Comparison of ENCODE assay signal across 1 cellular context in the genomic region with DNA sequence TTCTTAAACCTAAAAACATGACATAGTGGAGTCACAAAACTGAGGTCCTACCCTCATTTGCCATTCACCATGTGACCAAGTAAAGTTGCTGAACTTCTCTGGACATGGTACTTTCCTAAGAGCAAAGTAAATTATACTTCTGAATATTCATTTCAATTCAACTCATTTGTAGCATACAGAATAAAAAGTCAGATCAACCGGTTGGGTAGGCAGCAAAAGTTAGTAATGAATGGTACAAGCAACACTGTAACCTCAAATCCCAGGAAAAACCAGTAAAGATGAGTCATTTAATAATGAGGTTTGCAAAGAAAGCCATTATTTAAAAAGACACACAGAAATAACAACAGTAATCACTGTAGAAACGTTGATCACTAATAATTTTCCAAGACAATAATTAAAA.
TF ChIP-seq lines count a peak whose summit lies in the region.

No MANE protein-coding gene starts in this region.

TF ChIP-seq in IMR-90, 13 proteins besides CTCF, POLR2A, EP300 and RAD21:
- TF ChIP-seq, protein P1, sequence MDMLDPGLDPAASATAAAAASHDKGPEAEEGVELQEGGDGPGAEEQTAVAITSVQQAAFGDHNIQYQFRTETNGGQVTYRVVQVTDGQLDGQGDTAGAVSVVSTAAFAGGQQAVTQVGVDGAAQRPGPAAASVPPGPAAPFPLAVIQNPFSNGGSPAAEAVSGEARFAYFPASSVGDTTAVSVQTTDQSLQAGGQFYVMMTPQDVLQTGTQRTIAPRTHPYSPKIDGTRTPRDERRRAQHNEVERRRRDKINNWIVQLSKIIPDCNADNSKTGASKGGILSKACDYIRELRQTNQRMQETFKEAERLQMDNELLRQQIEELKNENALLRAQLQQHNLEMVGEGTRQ (IDR thresholded peaks at IDR 0.05; ENCODE audit: low read depth, low read length): no peak
- TF ChIP-seq BHLHE40 (IDR thresholded peaks at IDR 0.05; ENCODE audit: low read depth, low read length): no peak
- TF ChIP-seq NFE2L2 (IDR thresholded peaks at IDR 0.05; ENCODE audit: low read depth, low read length): no peak
- TF ChIP-seq CHD1 (IDR thresholded peaks at IDR 0.05; ENCODE audit: low read depth, low read length): no peak
- TF ChIP-seq RCOR1 (IDR thresholded peaks at IDR 0.05; ENCODE audit: insufficient replicate concordance, low read length): no peak
- TF ChIP-seq, protein P2, sequence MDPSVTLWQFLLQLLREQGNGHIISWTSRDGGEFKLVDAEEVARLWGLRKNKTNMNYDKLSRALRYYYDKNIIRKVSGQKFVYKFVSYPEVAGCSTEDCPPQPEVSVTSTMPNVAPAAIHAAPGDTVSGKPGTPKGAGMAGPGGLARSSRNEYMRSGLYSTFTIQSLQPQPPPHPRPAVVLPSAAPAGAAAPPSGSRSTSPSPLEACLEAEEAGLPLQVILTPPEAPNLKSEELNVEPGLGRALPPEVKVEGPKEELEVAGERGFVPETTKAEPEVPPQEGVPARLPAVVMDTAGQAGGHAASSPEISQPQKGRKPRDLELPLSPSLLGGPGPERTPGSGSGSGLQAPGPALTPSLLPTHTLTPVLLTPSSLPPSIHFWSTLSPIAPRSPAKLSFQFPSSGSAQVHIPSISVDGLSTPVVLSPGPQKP (IDR thresholded peaks at IDR 0.05; ENCODE audit: borderline replicate concordance, low read depth, low read length): no peak
- no peak for TF ChIP-seq RFX5 (IDR thresholded peaks at IDR 0.05; ENCODE audit: low read depth, low read length)
- no peak for TF ChIP-seq SMC3 (IDR thresholded peaks at IDR 0.05; ENCODE audit: low read depth, low read length)
- no peak for TF ChIP-seq MXI1 (IDR thresholded peaks at IDR 0.05; ENCODE audit: borderline replicate concordance, low read depth, low read length)
- TF ChIP-seq FOS (IDR thresholded peaks at IDR 0.05; ENCODE audit: low read depth, low read length): no peak
- TF ChIP-seq CEBPB (IDR thresholded peaks at IDR 0.05; ENCODE audit: low read depth, low read length): no peak
- TF ChIP-seq MAFK (IDR thresholded peaks at IDR 0.05; ENCODE audit: low read depth, low read length): no peak
- TF ChIP-seq MAZ (IDR thresholded peaks at IDR 0.05; ENCODE audit: borderline replicate concordance, low read depth, low read length): no peak
TF ChIP-seq in IMR-90: peak in this region for 0.
